Comparison of ENCODE assay signal across 30 cellular contexts in the genomic region with DNA sequence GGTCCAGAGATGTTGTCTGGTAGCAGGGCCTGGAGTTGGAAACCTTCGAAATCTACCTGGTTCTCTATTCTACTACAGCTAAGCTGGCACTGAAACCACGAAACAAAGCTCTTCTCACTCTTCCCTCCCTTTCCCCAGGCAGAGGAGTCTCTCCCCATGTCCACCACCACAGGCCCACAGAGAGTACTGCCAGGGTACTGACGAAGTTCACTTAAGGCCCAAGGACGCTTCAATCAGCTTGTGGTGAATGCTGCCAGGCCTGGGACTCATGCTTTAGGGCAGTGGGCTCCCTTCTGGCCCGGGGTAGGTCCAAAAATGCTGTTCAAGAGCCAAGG.
"Had no signal": no experiment of that assay in that cellular context is flagged by ENCODE, and none has a peak within 500 bp of the region (broad histone marks: within the 10 kb centered on the region; RNA-seq: fewer than 3 reads in every experiment).

No MANE protein-coding gene starts in this region.

- H3K4me3 ChIP-seq: adrenal gland, body of pancreas, cardiac muscle cell, colonic mucosa had no signal

- H3K27me3 Mint-ChIP-seq: activated B cell treated with CpG ODN at 0.5 μM for 24 hours; activated CD8-positive, alpha-beta T cell treated with anti-CD3 and anti-CD28 coated beads for 36 hours; activated naive CD4-positive, alpha-beta T cell treated with anti-CD3 and anti-CD28 coated beads, Interleukin-2, amount 50 U/mL, for 24 hours; activated naive CD8-positive, alpha-beta T cell treated with anti-CD3 and anti-CD28 coated beads for 36 hours; activated naive CD8-positive, alpha-beta T cell treated with anti-CD3 and anti-CD28 coated beads, Interleukin-2, amount 50 U/mL, for 24 hours; T-helper 17 cell had no signal

- ATAC-seq: activated CD4-positive, CD25-positive, alpha-beta regulatory T cell treated with anti-CD3 and anti-CD28 coated beads, Interleukin-2, amount 50 U/mL, for 24 hours; activated CD8-positive, alpha-beta T cell treated with anti-CD3 and anti-CD28 coated beads for 36 hours; activated naive CD8-positive, alpha-beta T cell treated with anti-CD3 and anti-CD28 coated beads, Interleukin-2, amount 50 U/mL, for 24 hours; activated T-cell treated with anti-CD3 and anti-CD28 coated beads, Interleukin-2, amount 50 U/mL, for 4 hours; body of pancreas; esophagus mucosa; T-helper 17 cell had no signal

- H3K36me3 Mint-ChIP-seq: activated naive CD4-positive, alpha-beta T cell treated with anti-CD3 and anti-CD28 coated beads, Interleukin-2, amount 50 U/mL, for 24 hours; activated naive CD8-positive, alpha-beta T cell treated with anti-CD3 and anti-CD28 coated beads for 36 hours had no signal

- H3K9me3 ChIP-seq: adrenal gland, body of pancreas, colonic mucosa had no signal

- H3K36me3 ChIP-seq: adrenal gland, cardiac muscle cell, colonic mucosa, WERI-Rb-1 had no signal

- H3K27ac ChIP-seq: adrenal gland, body of pancreas, cardiac muscle cell, colonic mucosa, WERI-Rb-1 had no signal

- H3K27me3 ChIP-seq: adrenal gland, body of pancreas, cardiac muscle cell, colonic mucosa had no signal

- H3K9me3 Mint-ChIP-seq: activated B cell treated with CpG ODN at 0.5 μM for 24 hours; activated CD8-positive, alpha-beta T cell treated with anti-CD3 and anti-CD28 coated beads for 36 hours; activated naive CD4-positive, alpha-beta T cell treated with anti-CD3 and anti-CD28 coated beads for 36 hours; activated naive CD4-positive, alpha-beta T cell treated with anti-CD3 and anti-CD28 coated beads, Interleukin-2, amount 50 U/mL, for 24 hours; activated naive CD8-positive, alpha-beta T cell treated with anti-CD3 and anti-CD28 coated beads for 36 hours; activated naive CD8-positive, alpha-beta T cell treated with anti-CD3 and anti-CD28 coated beads, Interleukin-2, amount 50 U/mL, for 24 hours; activated T-cell treated with anti-CD3 and anti-CD28 coated beads, Interleukin-2, amount 50 U/mL, for 4 hours; activated T-helper 2 cell treated with anti-CD3 and anti-CD28 coated beads, Interferon-gamma antibody, Interleukin-2, Interleukin-4, amounts not matched to agents 10 μg/mL and 5 μg/mL and 100 μg/mL, durations not matched to agents 14 hours and 24 hours and 36 hours; T-helper 2 cell treated with Interferon-gamma antibody and Interleukin-4, amounts not matched to agents 5 μg/mL and 100 μg/mL, for 36 hours had no signal

- H3K4me1 ChIP-seq: adrenal gland, body of pancreas, colonic mucosa had no signal

- H3K4me1 Mint-ChIP-seq: activated B cell treated with CpG ODN at 0.5 μM for 24 hours; activated naive CD4-positive, alpha-beta T cell treated with anti-CD3 and anti-CD28 coated beads, Interleukin-2, amount 50 U/mL, for 24 hours; activated naive CD8-positive, alpha-beta T cell treated with anti-CD3 and anti-CD28 coated beads for 36 hours; activated naive CD8-positive, alpha-beta T cell treated with anti-CD3 and anti-CD28 coated beads, Interleukin-2, amount 50 U/mL, for 24 hours; T-helper 17 cell had no signal

- H3K27ac Mint-ChIP-seq: activated B cell treated with CpG ODN at 0.5 μM for 24 hours; activated CD8-positive, alpha-beta T cell treated with anti-CD3 and anti-CD28 coated beads for 36 hours; activated naive CD4-positive, alpha-beta T cell treated with anti-CD3 and anti-CD28 coated beads for 36 hours; activated naive CD4-positive, alpha-beta T cell treated with anti-CD3 and anti-CD28 coated beads, Interleukin-2, amount 50 U/mL, for 24 hours; activated naive CD8-positive, alpha-beta T cell treated with anti-CD3 and anti-CD28 coated beads for 36 hours; activated naive CD8-positive, alpha-beta T cell treated with anti-CD3 and anti-CD28 coated beads, Interleukin-2, amount 50 U/mL, for 24 hours; activated T-helper 2 cell treated with anti-CD3 and anti-CD28 coated beads, Interferon-gamma antibody, Interleukin-2, Interleukin-4, amounts not matched to agents 10 μg/mL and 5 μg/mL and 100 μg/mL, durations not matched to agents 14 hours and 24 hours and 36 hours; T-helper 17 cell; T-helper 2 cell treated with Interferon-gamma antibody and Interleukin-4, amounts not matched to agents 5 μg/mL and 100 μg/mL, for 36 hours had no signal

- DNase-seq: activated B cell treated with CpG ODN at 0.5 μM for 24 hours; activated CD4-positive, alpha-beta T cell treated with anti-CD3 and anti-CD28 coated beads for 48 hours; activated CD4-positive, alpha-beta T cell treated with anti-CD3 and anti-CD28 coated beads, Interleukin-2, amount 50 U/mL, for 1 hour; activated CD4-positive, alpha-beta T cell treated with anti-CD3 and anti-CD28 coated beads, Interleukin-2, amount 50 U/mL, for 48 hours; activated CD8-positive, alpha-beta memory T cell treated with anti-CD3 and anti-CD28 coated beads for 24 hours; activated CD8-positive, alpha-beta T cell treated with anti-CD3 and anti-CD28 coated beads for 36 hours; activated effector memory CD4-positive, alpha-beta T cell treated with anti-CD3 and anti-CD28 coated beads, Interleukin-2, amount 50 U/mL, for 16 hours; activated naive CD4-positive, alpha-beta T cell treated with anti-CD3 and anti-CD28 coated beads for 36 hours; activated naive CD8-positive, alpha-beta T cell treated with anti-CD3 and anti-CD28 coated beads for 36 hours; activated naive CD8-positive, alpha-beta T cell treated with anti-CD3 and anti-CD28 coated beads, Interleukin-2, amount 50 U/mL, for 24 hours; activated T-cell treated with anti-CD3 and anti-CD28 coated beads, Interleukin-2, amount 50 U/mL, for 4 hours; adrenal gland; amygdala; aorta; body of pancreas; central memory CD4-positive, alpha-beta T cell; cerebellar nuclear complex; colonic mucosa; effector CD8-positive, alpha-beta T cell; foreskin fibroblast; T-helper 1 cell; T-helper 17 cell; T1000 had no signal

- H3K4me3 Mint-ChIP-seq: activated B cell treated with CpG ODN at 0.5 μM for 24 hours; activated CD8-positive, alpha-beta T cell treated with anti-CD3 and anti-CD28 coated beads for 36 hours; activated naive CD4-positive, alpha-beta T cell treated with anti-CD3 and anti-CD28 coated beads for 36 hours; activated naive CD4-positive, alpha-beta T cell treated with anti-CD3 and anti-CD28 coated beads, Interleukin-2, amount 50 U/mL, for 24 hours; activated naive CD8-positive, alpha-beta T cell treated with anti-CD3 and anti-CD28 coated beads for 36 hours; activated naive CD8-positive, alpha-beta T cell treated with anti-CD3 and anti-CD28 coated beads, Interleukin-2, amount 50 U/mL, for 24 hours; activated T-cell treated with anti-CD3 and anti-CD28 coated beads, Interleukin-2, amount 50 U/mL, for 4 hours; T-helper 17 cell; T-helper 2 cell treated with Interferon-gamma antibody and Interleukin-4, amounts not matched to agents 5 μg/mL and 100 μg/mL, for 36 hours had no signal
